Comparison of ENCODE assay signal across 8 cellular contexts in the genomic region with DNA sequence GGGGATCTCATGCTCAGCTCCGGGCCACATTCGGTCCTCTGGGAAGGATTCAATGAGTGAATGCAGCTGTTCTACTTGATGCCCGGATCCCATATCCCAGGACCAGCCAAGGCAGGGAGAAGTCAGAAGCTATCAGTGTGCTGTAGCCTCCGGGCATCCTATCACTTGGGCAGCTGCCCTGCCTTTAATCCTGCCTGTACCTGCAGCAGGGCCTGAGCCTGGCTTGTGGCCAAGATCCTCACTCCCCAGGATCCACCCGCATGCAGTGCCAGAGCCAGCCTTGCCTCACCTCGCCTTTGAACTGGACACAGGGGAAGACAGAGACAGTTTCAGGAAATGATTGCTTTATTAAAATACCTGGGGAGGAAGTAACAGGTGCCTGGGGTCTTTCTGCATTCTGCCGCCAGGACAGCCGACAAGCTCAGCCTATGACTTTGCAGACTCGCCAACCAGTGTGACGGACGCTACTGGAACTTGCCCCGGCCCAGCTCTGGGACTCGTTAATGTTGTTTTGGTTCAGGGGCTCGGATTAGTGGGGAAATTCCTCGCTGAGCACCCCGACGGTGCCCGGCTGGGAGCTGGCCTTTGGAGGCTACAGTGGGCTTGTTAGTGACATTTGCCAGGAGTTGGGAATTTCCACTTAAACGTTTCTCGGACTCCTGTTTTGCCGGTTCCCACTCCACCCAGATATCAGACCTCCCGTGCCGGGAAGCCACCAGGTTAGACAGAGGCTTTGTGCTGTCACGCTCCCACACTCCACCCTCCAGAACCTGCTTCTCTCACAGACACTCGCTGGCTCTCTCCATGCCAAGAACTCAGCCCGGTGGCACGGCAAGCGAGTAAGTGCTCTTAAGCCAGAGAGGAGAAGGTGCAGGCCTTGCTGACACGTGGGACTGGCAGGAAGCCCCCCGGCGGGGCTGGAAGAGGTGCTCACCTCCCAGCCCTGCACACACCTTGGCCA. TPM values are rescaled to one million over a fixed set of nuclear protein-coding genes. Genes with fewer than 3 reads are reported as not detected.
DNase-seq lines count a peak whose midpoint lies in the region; ATAC-seq and TF ChIP-seq lines count a peak whose summit lies in the region.

No MANE protein-coding gene starts in this region.

- peaks cover 4 to 12% of the 10 kb centered on the region in 2 donors for H3K27me3 Mint-ChIP-seq in CD8-positive, alpha-beta memory T cell

- H3K79me2 ChIP-seq in ACC112 (ENCODE audit: control insufficient read depth, insufficient read depth, low read length, unreplicated experiment), result no peaks in the 10 kb centered on the region

- H3K9me3 ChIP-seq in CD8-positive, alpha-beta memory T cell (ENCODE audit: low read length), result no peaks in the 10 kb centered on the region

- peak overlapping the region; percentile 73 for H3K4me3 ChIP-seq in ACC112 (ENCODE audit: low read depth, low read length)
- no peak overlapping the region for H3K4me3 ChIP-seq in LNCaP clone FGC (ENCODE audit: low read depth, low read length)
- no peak overlapping the region for H3K4me3 ChIP-seq in CD8-positive, alpha-beta memory T cell (ENCODE audit: low read length)

- H3K27ac ChIP-seq in ACC112 (ENCODE audit: low read depth, low read length), result no peak overlapping the region
- no peak overlapping the region for H3K27ac ChIP-seq in CD8-positive, alpha-beta memory T cell (ENCODE audit: low read depth, low read length)

- no peak overlapping the region for H3K27ac Mint-ChIP-seq in CD8-positive, alpha-beta memory T cell

- no peaks in the 10 kb centered on the region for H3K9me3 Mint-ChIP-seq in CD8-positive, alpha-beta memory T cell

- POLR2A ChIA-PET in CD8-positive, alpha-beta memory T cell (lab: Charles Lee), result no interaction called here

- H3K27me3 ChIP-seq in ACC112 (ENCODE audit: insufficient read depth, low read length), result no peaks in the 10 kb centered on the region
- H3K27me3 ChIP-seq in CD8-positive, alpha-beta memory T cell (ENCODE audit: insufficient read depth, low read length, poor library complexity, severe bottlenecking), result no peaks in the 10 kb centered on the region

- no peaks in the 10 kb centered on the region for H3K36me3 ChIP-seq in ACC112 (ENCODE audit: insufficient read depth, low read length)
- no peaks in the 10 kb centered on the region for H3K36me3 ChIP-seq in CD8-positive, alpha-beta memory T cell (ENCODE audit: insufficient read depth, low read length)

- no peaks in the 10 kb centered on the region for H3K36me3 Mint-ChIP-seq in CD8-positive, alpha-beta memory T cell

- no peak for ATAC-seq in GM21423 (IDR thresholded peaks at IDR 0.05; ENCODE audit: unreplicated experiment)

- peak overlapping the region in 1 of 7 donors; percentile 41 for H3K4me3 Mint-ChIP-seq in CD8-positive, alpha-beta memory T cell

- peaks cover 3 to 13% (median 4%) of the 10 kb centered on the region in 3 donors for H3K4me1 Mint-ChIP-seq in CD8-positive, alpha-beta memory T cell

- H3K4me1 ChIP-seq in ACC112 (ENCODE audit: control insufficient read depth, insufficient read depth, low read length, unreplicated experiment), result peaks cover 28% of the 10 kb centered on the region
- peaks cover 8% of the 10 kb centered on the region for H3K4me1 ChIP-seq in CD8-positive, alpha-beta memory T cell (ENCODE audit: insufficient read depth, low read length)

- peak overlapping the region; percentile 41 for H2AFZ ChIP-seq in ACC112 (ENCODE audit: low read length, unreplicated experiment)

- CTCF ChIA-PET in CD8-positive, alpha-beta memory T cell (lab: Charles Lee), result interaction anchor here (1.4 to 1.8 kb wide), 2 partner anchors 10 to 14 kb away, joined by 4 to 6 read pairs; no protein-coding TSS in a partner anchor

- DNase-seq in LNCaP clone FGC (ENCODE audit: low read depth) (peak; percentile 68), cerebellar cortex (ENCODE audit: low spot score) (peak; percentile 59), mucosa of gallbladder (ENCODE audit: low spot score) (peak; percentile 64), NCI-H1694 (lab: John Stamatoyannopoulos, UW) (no peak), pons (ENCODE audit: low spot score) (no peak)
- DNase-seq in CD8-positive, alpha-beta memory T cell, result no peak

- no peak for TF ChIP-seq CTCF in LNCaP clone FGC (IDR thresholded peaks at IDR 0.05; ENCODE audit: control insufficient read depth, extremely low read depth, insufficient read depth)

RNA-seq across cellular contexts. Expression of a gene that starts 0.7 kb away (rescaled TPM):
- total RNA-seq in mucosa of gallbladder, result 5.0 TPM
- total RNA-seq in CD8-positive, alpha-beta memory T cell, result not detected
- polyA plus RNA-seq in CD8-positive, alpha-beta memory T cell, result not detected

RNA-seq across cellular contexts. Expression of a gene that starts 50.9 kb away (rescaled TPM):
- 28.1 TPM for total RNA-seq in mucosa of gallbladder
- total RNA-seq in CD8-positive, alpha-beta memory T cell, result 10 to 100 TPM; 24.6 to 27.1 TPM
- 32.8 TPM for polyA plus RNA-seq in CD8-positive, alpha-beta memory T cell

Comparison
In these comparisons a context has a peak if more than half of its experiments do, and no peak if none do; other contexts are left out.
1. DNase-seq: peak in LNCaP clone FGC (single experiment), cerebellar cortex (single experiment) and mucosa of gallbladder (single experiment); none in CD8-positive, alpha-beta memory T cell (0 of 5), NCI-H1694 (single experiment) and pons (single experiment).